ENCODE assay signal across 18 cellular contexts in the genomic region with DNA sequence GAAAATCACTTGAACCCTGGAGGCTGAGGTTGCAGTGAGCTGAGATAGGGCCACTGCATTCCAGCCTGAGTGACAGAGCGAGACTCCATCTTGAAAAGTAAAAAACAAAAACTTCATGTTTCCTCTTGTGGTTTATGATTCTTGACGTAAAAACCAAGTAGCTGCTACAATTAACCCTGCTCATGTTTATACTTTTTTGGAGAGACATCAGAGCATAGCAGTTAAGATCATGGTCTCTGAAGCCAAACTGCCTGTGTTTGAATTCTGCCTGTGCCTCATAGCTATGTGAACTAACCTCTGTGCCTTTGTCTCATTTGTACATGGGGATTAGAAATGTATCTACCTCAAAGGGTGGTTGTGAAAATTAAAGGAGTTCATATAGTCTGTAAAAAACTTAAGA. TPM values are rescaled to one million over a fixed set of nuclear protein-coding genes. Genes with fewer than 3 reads are reported as not detected.
"Had no signal": no experiment of that assay in that cellular context is flagged by ENCODE, and none has a peak within 500 bp of the region (broad histone marks: within the 10 kb centered on the region; RNA-seq: fewer than 3 reads in every experiment).

No MANE protein-coding gene starts in this region.

- H3K4me3 Mint-ChIP-seq: activated CD4-positive, alpha-beta T cell treated with anti-CD3 and anti-CD28 coated beads, Interleukin-2, amount 10 ng/mL, durations not matched to agents 24 days and 14 days; activated CD8-positive, alpha-beta memory T cell treated with anti-CD3 and anti-CD28 coated beads, Interleukin-2, amount 10 ng/mL, durations not matched to agents 7 days and 5 days; nephron progenitor cell; stimulated activated naive CD8-positive, alpha-beta T cell treated with anti-CD3 and anti-CD28 coated beads, Interleukin-15, Interleukin-2, amounts not matched to agents 100 ng/mL and 50 ng/mL, for 24 hours had no signal

- H3K27me3 ChIP-seq: cardiac muscle cell, gastroesophageal sphincter, suprapubic skin had no signal

- H3K27ac ChIP-seq: cardiac muscle cell, gastroesophageal sphincter, psoas muscle, suprapubic skin had no signal

- H3K9me3 Mint-ChIP-seq: stimulated activated naive CD8-positive, alpha-beta T cell treated with anti-CD3 and anti-CD28 coated beads, Interleukin-15, Interleukin-2, amounts not matched to agents 100 ng/mL and 50 ng/mL, for 24 hours had no signal

- ATAC-seq: activated CD8-positive, alpha-beta memory T cell treated with anti-CD3 and anti-CD28 coated beads, Interleukin-2, amount 10 ng/mL, durations not matched to agents 7 days and 5 days; gastroesophageal sphincter; left lobe of liver; mucosa of descending colon; psoas muscle; sciatic nerve had no signal

- H3K27ac Mint-ChIP-seq: activated CD4-positive, alpha-beta T cell treated with anti-CD3 and anti-CD28 coated beads, Interleukin-2, amount 10 ng/mL, durations not matched to agents 24 days and 14 days; activated CD8-positive, alpha-beta memory T cell treated with anti-CD3 and anti-CD28 coated beads, Interleukin-2, amount 10 ng/mL, durations not matched to agents 7 days and 5 days; nephron progenitor cell; stimulated activated naive CD8-positive, alpha-beta T cell treated with anti-CD3 and anti-CD28 coated beads, Interleukin-15, Interleukin-2, amounts not matched to agents 100 ng/mL and 50 ng/mL, for 24 hours had no signal

- H3K4me3 ChIP-seq: cardiac muscle cell, gastroesophageal sphincter, mucosa of descending colon, psoas muscle, suprapubic skin had no signal

- H3K4me1 Mint-ChIP-seq: nephron progenitor cell had no signal

- DNase-seq: activated CD8-positive, alpha-beta memory T cell treated with anti-CD3 and anti-CD28 coated beads, Interleukin-2, amount 10 ng/mL, durations not matched to agents 7 days and 5 days; activated gamma-delta T cell; activated T-cell treated with anti-CD3 and anti-CD28 coated beads, Interleukin-2, amount 50 U/mL, for 48 hours; mammary epithelial cell; mucosa of descending colon; nephron progenitor cell; psoas muscle; SW 1271; trophoblast cell had no signal

- H3K9me3 ChIP-seq: gastroesophageal sphincter, mucosa of descending colon, psoas muscle, suprapubic skin had no signal

- H3K27me3 Mint-ChIP-seq: activated CD4-positive, alpha-beta T cell treated with anti-CD3 and anti-CD28 coated beads, Interleukin-2, amount 10 ng/mL, durations not matched to agents 24 days and 14 days; activated CD8-positive, alpha-beta memory T cell treated with anti-CD3 and anti-CD28 coated beads, Interleukin-2, amount 10 ng/mL, durations not matched to agents 7 days and 5 days; stimulated activated naive CD8-positive, alpha-beta T cell treated with anti-CD3 and anti-CD28 coated beads, Interleukin-15, Interleukin-2, amounts not matched to agents 100 ng/mL and 50 ng/mL, for 24 hours had no signal

- H3K4me1 ChIP-seq: gastroesophageal sphincter, psoas muscle, suprapubic skin had no signal

RNA-seq across cellular contexts. Expression of a gene that starts 53.3 kb away (rescaled TPM):
- total RNA-seq: activated CD4-positive, alpha-beta T cell treated with anti-CD3 and anti-CD28 coated beads, Interleukin-2, amount 10 ng/mL, durations not matched to agents 24 days and 14 days; cardiac muscle cell; gastroesophageal sphincter; left lobe of liver; mucosa of descending colon; omental fat pad; psoas muscle; sciatic nerve; SK-MEL-5; suprapubic skin had no signal
- polyA plus RNA-seq: mammary epithelial cell had no signal
